8 cellular contexts compared by ENCODE assay signal in the genomic region with DNA sequence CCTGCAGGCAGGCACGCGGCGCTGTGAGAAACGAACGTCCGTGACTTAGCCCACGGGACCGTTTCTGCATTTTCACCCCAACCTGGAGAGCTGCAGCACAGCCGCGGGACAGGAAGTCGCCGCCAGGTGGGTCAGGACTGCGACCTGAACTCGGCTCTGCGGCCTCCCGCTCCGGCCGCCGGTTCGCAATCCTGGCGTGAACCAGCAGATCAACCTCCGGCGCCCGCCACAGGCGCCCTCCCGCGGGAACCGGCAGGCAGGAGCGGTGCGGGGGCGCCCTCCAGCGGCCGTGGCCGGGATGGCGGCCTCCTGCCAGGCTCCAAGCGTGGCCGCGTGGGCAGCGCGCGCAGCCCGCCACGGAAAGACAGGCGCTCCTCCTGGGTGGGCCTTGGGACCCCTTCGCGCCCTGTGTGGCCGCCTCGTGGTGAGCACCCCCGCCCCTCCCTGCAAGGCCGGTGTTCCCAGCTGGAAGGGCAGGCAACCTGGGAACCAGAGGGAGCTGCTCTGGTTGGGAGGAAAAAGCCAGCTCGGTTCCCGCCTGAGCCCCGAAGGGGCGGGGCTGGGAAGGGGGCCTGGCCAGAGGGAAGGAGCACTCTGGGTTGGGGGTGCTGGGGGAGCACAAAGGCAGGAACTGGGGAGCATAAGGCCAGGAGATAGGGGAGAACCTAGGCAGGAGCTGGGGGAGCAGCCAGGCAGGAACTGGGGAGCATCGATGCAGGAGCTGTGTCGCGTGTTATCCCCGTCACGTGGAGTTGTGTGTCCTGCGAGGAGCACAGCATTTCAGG. TPM values are rescaled to one million over a fixed set of nuclear protein-coding genes. Genes with fewer than 3 reads are reported as not detected.
DNase-seq lines count a peak whose midpoint lies in the region; ATAC-seq and TF ChIP-seq lines count a peak whose summit lies in the region.

No MANE protein-coding gene starts in this region.

- H3K36me3 Mint-ChIP-seq in Caco-2 (ENCODE audit: insufficient read depth, unreplicated experiment): no peaks in the 10 kb centered on the region

- no peaks in the 10 kb centered on the region for H3K4me1 Mint-ChIP-seq in Caco-2 (ENCODE audit: low read depth, unreplicated experiment)

- peak overlapping the region in 3 of 5 donors; percentile 37 to 64 (median 45) for H3K9ac ChIP-seq in subcutaneous abdominal adipose tissue (ENCODE audit: low read length in 5 of 5)

- H3K4me3 ChIP-seq in Caco-2 (ENCODE audit: low read depth, low read length) (peak overlapping the region; percentile 65), LNCaP clone FGC (ENCODE audit: low read depth, low read length) (peak overlapping the region; percentile 19), gastroesophageal sphincter (peak overlapping the region; percentile 6 to 49), neutrophil (ENCODE audit: low read depth in 1 of 2, low read length in 1 of 2) (peak overlapping the region; percentile 52 to 53), subcutaneous abdominal adipose tissue (ENCODE audit: low read depth in 1 of 5, low read length in 5 of 5) (peak overlapping the region; percentile 44 to 66 (median 54))

- no peaks in the 10 kb centered on the region for H3K27me3 Mint-ChIP-seq in Caco-2 (ENCODE audit: insufficient read depth, unreplicated experiment)

- CTCF ChIA-PET in Caco-2 (lab: Charles Lee): interaction anchor here (0.6 to 3.6 kb wide), 35 partner anchors 9 to 692 kb away, joined by 3 to 34 read pairs (median 3); partner anchors contain the start of genes BAHCC1, CEP131, NDUFAF8 and TEPSIN

- H3K9me3 ChIP-seq in Caco-2 (no peaks in the 10 kb centered on the region), gastroesophageal sphincter (no peaks in the 10 kb centered on the region), neutrophil (no peaks in the 10 kb centered on the region), subcutaneous abdominal adipose tissue (ENCODE audit: control insufficient read depth in 5 of 5, low read length in 5 of 5) (no peaks in the 10 kb centered on the region)

- H3K27ac Mint-ChIP-seq in Caco-2 (ENCODE audit: unreplicated experiment): no peak overlapping the region

- POLR2A ChIA-PET in Caco-2 (lab: Charles Lee): interaction anchor here (0.6 to 1.9 kb wide), 11 partner anchors 28 to 334 kb away, joined by 3 to 24 read pairs (median 5); partner anchors contain the start of genes ACTG1, ARL16, BAHCC1 and HGS

- TF ChIP-seq POLR2A in gastroesophageal sphincter (IDR thresholded peaks at IDR 0.05): no peak

- peak; percentile 62 to 99 for TF ChIP-seq CTCF in Caco-2 (IDR thresholded peaks at IDR 0.05; ENCODE audit: insufficient read depth in 1 of 2, low read depth in 1 of 2, low read length in 1 of 2, severe bottlenecking in 1 of 2, unreplicated experiment in 1 of 2)
- TF ChIP-seq CTCF in LNCaP clone FGC (IDR thresholded peaks at IDR 0.05; ENCODE audit: control insufficient read depth, extremely low read depth, insufficient read depth): peak; percentile 94
- TF ChIP-seq CTCF in gastroesophageal sphincter (IDR thresholded peaks at IDR 0.05): peak in 3 of 4 experiments; percentile 100
- TF ChIP-seq CTCF in neutrophil (IDR thresholded peaks at IDR 0.05): peak; percentile 99

- ATAC-seq in GM21619 (IDR thresholded peaks at IDR 0.05; ENCODE audit: unreplicated experiment): peak; percentile 63
- ATAC-seq in gastroesophageal sphincter: peak; percentile 67

- H3K36me3 ChIP-seq in Caco-2 (ENCODE audit: control insufficient read depth, insufficient read depth, low read length) (no peaks in the 10 kb centered on the region), gastroesophageal sphincter (no peaks in the 10 kb centered on the region), neutrophil (no peaks in the 10 kb centered on the region), subcutaneous abdominal adipose tissue (ENCODE audit: control insufficient read depth in 5 of 5, insufficient read depth in 5 of 5, low read length in 5 of 5) (no peaks in the 10 kb centered on the region)

- peaks cover 18% of the 10 kb centered on the region for H3K4me1 ChIP-seq in Caco-2
- H3K4me1 ChIP-seq in gastroesophageal sphincter: peaks cover 0 to 81% (median 42%) of the 10 kb centered on the region in 3 donors
- peaks cover 42 to 43% of the 10 kb centered on the region in 2 experiments for H3K4me1 ChIP-seq in neutrophil (ENCODE audit: control insufficient read depth in 1 of 2, insufficient read depth in 1 of 2, low read depth in 1 of 2, low read length in 1 of 2)
- H3K4me1 ChIP-seq in subcutaneous abdominal adipose tissue (ENCODE audit: control insufficient read depth in 5 of 5, insufficient read depth in 5 of 5, low read length in 5 of 5): peaks cover 0 to 66% (median 55%) of the 10 kb centered on the region in 5 donors

- DNase-seq in Caco-2 (peak; percentile 93 to 96), LNCaP clone FGC (ENCODE audit: low read depth) (peak; percentile 61), SHP77 (lab: John Stamatoyannopoulos, UW) (peak; percentile 82 to 89), activated gamma-delta T cell treated with Interleukin-2 at 50 U/mL for 16 hours (peak; percentile 86)

- H3K27ac ChIP-seq in gastroesophageal sphincter: peak overlapping the region in 1 of 4 donors; percentile 40
- no peak overlapping the region for H3K27ac ChIP-seq in neutrophil
- H3K27ac ChIP-seq in subcutaneous abdominal adipose tissue (ENCODE audit: low read depth, low read length): no peak overlapping the region

- H3K27me3 ChIP-seq in Caco-2 (replicated peaks; ENCODE audit: control insufficient read depth, insufficient read depth, low read length) (no peaks in the 10 kb centered on the region), gastroesophageal sphincter (no peaks in the 10 kb centered on the region), neutrophil (peaks cover 97% of the 10 kb centered on the region), subcutaneous abdominal adipose tissue (ENCODE audit: control insufficient read depth in 5 of 5, insufficient read depth in 4 of 5, low read length in 5 of 5) (peaks cover 0 to 2% (median 0%) of the 10 kb centered on the region in 5 donors)

- BruUV-seq in Caco-2 (replicated peaks; lab: Mats Ljungman, UMichigan): no TSS peak

- WGBS in gastroesophageal sphincter (ENCODE audit: low coverage in 1 of 2), 2 donors: 28% methylated on average over 8 of the region's 60 CpGs; no CpG with 5 or more reads in 1 of the 2 donors

- no peaks in the 10 kb centered on the region for H3K9me3 Mint-ChIP-seq in Caco-2 (ENCODE audit: unreplicated experiment)

- intact Hi-C loops in Caco-2 (cut with micrococcal nuclease; ENCODE audit: unreplicated experiment): loop anchor here (1.0 kb wide), 3 partner anchors 86 to 231 kb away; no protein-coding TSS in a partner anchor

- peak overlapping the region; percentile 60 for H3K4me3 Mint-ChIP-seq in Caco-2 (ENCODE audit: unreplicated experiment)

- no peak for TF ChIP-seq EP300 in gastroesophageal sphincter (IDR thresholded peaks at IDR 0.05)

RNA-seq across cellular contexts. Expression of gene ACTG1, which starts 28.2 kb away (rescaled TPM):
- total RNA-seq in Caco-2 (2022): 1,436 and 1,933 TPM in 2 replicates
- total RNA-seq in gastroesophageal sphincter: 1,000 to 10,000 TPM in 3 of 4 donors, 100 to 1,000 TPM in 1; 829 to 1,848 (median 1,550) TPM

RNA-seq across cellular contexts. Expression of gene FSCN2, which starts 43.8 kb away (rescaled TPM):
- 2.1 and 2.9 TPM in 2 replicates for total RNA-seq in Caco-2 (2022)
- 1 to 10 TPM in 2 of 4 donors, under 1 TPM in 2; 0.49 to 2.1 (median 1.0) TPM for total RNA-seq in gastroesophageal sphincter
